In the genomic region with DNA sequence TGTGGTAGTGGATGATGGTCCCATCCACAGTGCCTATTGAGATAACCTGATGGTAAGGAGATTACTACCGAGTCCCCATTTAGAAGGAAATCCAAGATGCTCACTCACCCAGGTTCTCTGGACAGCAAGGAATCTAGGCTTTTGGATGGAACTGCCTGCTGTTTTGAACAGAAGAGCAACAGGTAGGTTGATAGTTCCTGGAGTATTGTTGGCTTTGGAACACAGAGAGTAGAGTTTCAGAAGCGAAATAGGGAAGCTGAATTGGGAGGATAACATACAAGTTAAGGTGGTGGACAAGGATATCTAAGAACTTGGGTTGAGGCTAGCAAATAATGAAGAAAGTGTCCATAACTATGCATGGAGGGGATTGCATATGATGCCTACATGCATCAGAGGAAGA, we compare ENCODE assay signal across 23 cellular contexts. TPM values are rescaled to one million over a fixed set of nuclear protein-coding genes. Genes with fewer than 3 reads are reported as not detected.
"Had no signal": no experiment of that assay in that cellular context is flagged by ENCODE, and none has a peak within 500 bp of the region (broad histone marks: within the 10 kb centered on the region; RNA-seq: fewer than 3 reads in every experiment).

No MANE protein-coding gene starts in this region.

- H3K36me3 ChIP-seq: MG63, SJCRH30 had no signal

- H3K9me3 ChIP-seq: MG63, SJCRH30 had no signal

- ATAC-seq: HepG2, SK-N-SH treated with all-trans-retinoic acid at 6 μM for 48 hours had no signal

- DNase-seq: IMR-90, Karpas-422, KG1, MG63, NCI-H1092, NCI-H1105 treated with DMSO at 0.1 percent for 48 hours, NCI-H1417 treated with DMSO at 0.1 percent for 48 hours, NCI-H146, NCI-H1694 treated with DMSO at 0.1 percent for 48 hours, NCI-H1930, NCI-H2081, NCI-H2107, NCI-H2227 treated with DMSO at 0.1 percent for 48 hours, NCI-H524, NCI-H526 treated with DMSO at 0.1 percent for 48 hours, NCI-H748 treated with DMSO at 0.1 percent for 48 hours, Right ventricle myocardium superior, RPMI8226, SJCRH30 had no signal

- H3K4me3 ChIP-seq: MG63, SJCRH30 had no signal

- H3K27ac ChIP-seq: SJCRH30 had no signal

RNA-seq across cellular contexts. Expression of a gene that starts 27.6 kb away (rescaled TPM):
- total RNA-seq: HepG2, HT1080, IMR-90, NCI-H460, Right ventricle myocardium superior, SJCRH30 had no signal

RNA-seq across cellular contexts. Expression of a gene that starts 36.0 kb away (rescaled TPM):
- total RNA-seq: HepG2, HT1080, IMR-90, NCI-H460, Right ventricle myocardium superior, SJCRH30 had no signal

RNA-seq across cellular contexts. Expression of a gene that starts 58.5 kb away (rescaled TPM):
- total RNA-seq: HT1080, IMR-90, NCI-H460, Right ventricle myocardium superior, SJCRH30 had no signal
